Comparison of ENCODE assay signal across 1 cellular context in the genomic region with DNA sequence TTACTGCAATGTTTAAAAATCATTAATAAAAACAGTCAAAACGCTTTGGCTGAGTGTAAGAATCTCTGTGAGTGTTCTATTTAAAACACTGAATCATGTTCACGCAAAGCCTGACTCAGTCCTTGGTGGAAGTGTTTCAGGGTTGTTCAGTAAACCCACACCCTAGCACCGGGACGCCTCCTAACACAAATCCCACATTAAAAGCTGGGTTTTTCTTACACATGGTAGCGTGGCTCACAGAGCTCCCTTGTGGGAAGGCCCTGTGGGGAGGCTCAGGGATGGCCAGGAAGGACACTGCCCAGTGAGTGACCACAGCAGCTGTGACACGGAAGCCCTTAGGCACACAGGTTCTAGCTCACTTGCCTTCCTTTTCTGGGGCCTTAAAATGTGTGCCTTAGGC.
TF ChIP-seq lines count a peak whose summit lies in the region.

No MANE protein-coding gene starts in this region.

TF ChIP-seq in K562, 482 proteins besides CTCF, POLR2A, EP300 and RAD21 (continued from another document):
- TF ChIP-seq, protein P1, sequence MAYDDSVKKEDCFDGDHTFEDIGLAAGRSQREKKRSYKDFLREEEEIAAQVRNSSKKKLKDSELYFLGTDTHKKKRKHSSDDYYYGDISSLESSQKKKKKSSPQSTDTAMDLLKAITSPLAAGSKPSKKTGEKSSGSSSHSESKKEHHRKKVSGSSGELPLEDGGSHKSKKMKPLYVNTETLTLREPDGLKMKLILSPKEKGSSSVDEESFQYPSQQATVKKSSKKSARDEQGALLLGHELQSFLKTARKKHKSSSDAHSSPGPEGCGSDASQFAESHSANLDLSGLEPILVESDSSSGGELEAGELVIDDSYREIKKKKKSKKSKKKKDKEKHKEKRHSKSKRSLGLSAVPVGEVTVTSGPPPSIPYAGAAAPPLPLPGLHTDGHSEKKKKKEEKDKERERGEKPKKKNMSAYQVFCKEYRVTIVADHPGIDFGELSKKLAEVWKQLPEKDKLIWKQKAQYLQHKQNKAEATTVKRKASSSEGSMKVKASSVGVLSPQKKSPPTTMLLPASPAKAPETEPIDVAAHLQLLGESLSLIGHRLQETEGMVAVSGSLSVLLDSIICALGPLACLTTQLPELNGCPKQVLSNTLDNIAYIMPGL (CRISPR knock-in tag; IDR thresholded peaks at IDR 0.05) = no peak
- TF ChIP-seq TFAP4 (CRISPR knock-in tag; IDR thresholded peaks at IDR 0.05; ENCODE audit: borderline replicate concordance) = peak; percentile 23; the same call in 1 of the 2 replicates
TF ChIP-seq in K562: peak in this region for 1.
